Comparison of ENCODE assay signal across 9 cellular contexts in genomic region chr3:97138914-97139541, GRCh38.
DNase-seq lines count a peak whose midpoint lies in the region; TF ChIP-seq lines count a peak whose summit lies in the region.
"Had no signal": no experiment of that assay in that cellular context is flagged by ENCODE, and none has a peak within 500 bp of the region (broad histone marks: within the 10 kb centered on the region; RNA-seq: fewer than 3 reads in every experiment).

No MANE protein-coding gene starts in this region.

- peak; percentile 58 for TF ChIP-seq CTCF in GM12872 (IDR thresholded peaks at IDR 0.05; ENCODE audit: insufficient read depth, low read depth, low read length)
- TF ChIP-seq CTCF in H9 (conservative IDR thresholded peaks at IDR 0.05), result peak; percentile 85
- no peak for TF ChIP-seq CTCF in RWPE1 (conservative IDR thresholded peaks at IDR 0.05; ENCODE audit: low read depth)

- no peak overlapping the region for H2BK15ac ChIP-seq in H9 (ENCODE audit: low read depth, low read length)

- no peak overlapping the region for H2BK5ac ChIP-seq in H9 (ENCODE audit: insufficient read length, low read length)

- H3K4me2 ChIP-seq in H9 (ENCODE audit: insufficient read depth, insufficient read length, low read length), result no peak overlapping the region

- DNase-seq in H9 (peak; percentile 67), NCI-H69 (lab: John Stamatoyannopoulos, UW) (peak; percentile 37), iPS DF 4.7 (ENCODE audit: extremely low read depth, low spot score) (peak; percentile 60), ecto neural progenitor cell (ENCODE audit: low spot score) (no peak), germinal center (ENCODE audit: low spot score) (no peak), RWPE1 (ENCODE audit: low spot score) (no peak)
- no peak for DNase-seq in stimulated activated CD4-positive, alpha-beta T cell treated with anti-CD3 and anti-CD28 coated beads, Interleukin-4, amount 100 ng/mL, for 24 hours
- DNase-seq: activated CD4-positive, alpha-beta memory T cell treated with anti-CD3 and anti-CD28 coated beads, Interleukin-2, amount 10 ng/mL, durations not matched to agents 7 days and 5 days had no signal

- H2BK12ac ChIP-seq in H9 (ENCODE audit: insufficient read length, low read depth, low read length), result no peak overlapping the region

- H3K18ac ChIP-seq in H9 (ENCODE audit: insufficient read length, low read depth, low read length), result no peak overlapping the region

- no peaks in the 10 kb centered on the region for H3K4me1 ChIP-seq in H9 (ENCODE audit: insufficient read depth, low read length)

- H3K27ac ChIP-seq in H9 (ENCODE audit: insufficient read length, low read depth, low read length) (no peak overlapping the region), RWPE1 (no peak overlapping the region)

- no peaks in the 10 kb centered on the region for H3K79me1 ChIP-seq in H9 (ENCODE audit: insufficient read depth, low read depth, low read length, poor library complexity, severe bottlenecking)

- H2BK120ac ChIP-seq in H9 (ENCODE audit: low read depth, low read length, poor library complexity, severe bottlenecking), result no peak overlapping the region

- peaks cover 6 to 14% (median 11%) of the 10 kb centered on the region in 3 experiments; a peak in 6 of 7 replicates for H3K36me3 Mint-ChIP-seq in H9 (ENCODE audit: insufficient read depth in 1 of 3, low read depth in 3 of 3)

- no peaks in the 10 kb centered on the region for H3K23me2 ChIP-seq in H9 (ENCODE audit: insufficient read length, low read depth, low read length, poor library complexity, severe bottlenecking)

- no peak overlapping the region for H3T11ph ChIP-seq in H9 (ENCODE audit: low read length)

- no peak overlapping the region for H3K4ac ChIP-seq in H9 (ENCODE audit: low read depth, low read length)

- no peak overlapping the region for H2AFZ ChIP-seq in H9 (ENCODE audit: low read length)

- H3K27me3 Mint-ChIP-seq in H9 (ENCODE audit: low read depth), result no peaks in the 10 kb centered on the region
- H3K27me3 Mint-ChIP-seq: activated CD4-positive, alpha-beta memory T cell treated with anti-CD3 and anti-CD28 coated beads, Interleukin-2, amount 10 ng/mL, durations not matched to agents 7 days and 5 days had no signal

- POLR2A ChIA-PET in RWPE1 (lab: Yijun Ruan, JAX; ENCODE audit: low non-redundant PET), result no interaction called here

- H4K5ac ChIP-seq in H9 (ENCODE audit: insufficient read length, low read depth, low read length), result no peak overlapping the region

- no peaks in the 10 kb centered on the region for H4K20me1 ChIP-seq in H9 (ENCODE audit: control insufficient read depth, insufficient read depth, insufficient read length)

- no peaks in the 10 kb centered on the region; a peak in 1 of 4 replicates for H3K4me1 Mint-ChIP-seq in H9
- H3K4me1 Mint-ChIP-seq: activated CD4-positive, alpha-beta memory T cell treated with anti-CD3 and anti-CD28 coated beads, Interleukin-2, amount 10 ng/mL, durations not matched to agents 7 days and 5 days had no signal

- H2BK20ac ChIP-seq in H9 (ENCODE audit: low read depth, low read length, poor library complexity, severe bottlenecking), result no peak overlapping the region

- H3K4me3 Mint-ChIP-seq in H9, result no peak overlapping the region
- H3K4me3 Mint-ChIP-seq: activated CD4-positive, alpha-beta memory T cell treated with anti-CD3 and anti-CD28 coated beads, Interleukin-2, amount 10 ng/mL, durations not matched to agents 7 days and 5 days had no signal

- H4K91ac ChIP-seq in H9 (ENCODE audit: insufficient read length, low read depth, low read length), result no peak overlapping the region

- no peak overlapping the region for H3K9ac ChIP-seq in H9 (ENCODE audit: extremely low read depth, insufficient read length, low read length)

- H2AK5ac ChIP-seq in H9 (ENCODE audit: insufficient read length, low read length), result no peak overlapping the region

- no peaks in the 10 kb centered on the region for H3K79me2 ChIP-seq in H9 (ENCODE audit: insufficient read depth, low read length)

- CTCF ChIA-PET in RWPE1 (lab: Yijun Ruan, JAX), result no interaction called here

- no peak overlapping the region for H3K56ac ChIP-seq in H9 (ENCODE audit: insufficient read length, low read depth, low read length)

- H4K8ac ChIP-seq in H9 (replicated peaks; ENCODE audit: insufficient read length, low read depth, low read length), result no peak overlapping the region

- H3K9me3 Mint-ChIP-seq in H9, result peaks cover 15 to 23% of the 10 kb centered on the region in 2 experiments
- H3K9me3 Mint-ChIP-seq: activated CD4-positive, alpha-beta memory T cell treated with anti-CD3 and anti-CD28 coated beads, Interleukin-2, amount 10 ng/mL, durations not matched to agents 7 days and 5 days had no signal

- no peaks in the 10 kb centered on the region for H3K27me3 ChIP-seq in H9 (ENCODE audit: insufficient read depth, low read length)

- no peak overlapping the region; a peak in 1 of 7 replicates for H3K27ac Mint-ChIP-seq in H9
- H3K27ac Mint-ChIP-seq: activated CD4-positive, alpha-beta memory T cell treated with anti-CD3 and anti-CD28 coated beads, Interleukin-2, amount 10 ng/mL, durations not matched to agents 7 days and 5 days had no signal

- H3K9me3 ChIP-seq in H9 (ENCODE audit: control insufficient read depth, low read depth, low read length), result no peaks in the 10 kb centered on the region

- H3K14ac ChIP-seq in H9 (ENCODE audit: insufficient read depth, low read length), result no peak overlapping the region

- no peak overlapping the region for H3K23ac ChIP-seq in H9 (ENCODE audit: insufficient read length, low read depth, low read length)

Comparison
In these comparisons a context has a peak if more than half of its experiments do, and no peak if none do; other contexts are left out.
1. DNase-seq: peak in H9 (single experiment), NCI-H69 (single experiment) and iPS DF 4.7 (single experiment); none in ecto neural progenitor cell (single experiment), stimulated activated CD4-positive, alpha-beta T cell treated with anti-CD3 and anti-CD28 coated beads, Interleukin-4, amount 100 ng/mL, for 24 hours (single experiment), germinal center (single experiment) and RWPE1 (single experiment).